ENCODE assay signal across 16 cellular contexts in genomic region chr9:135946392-135946994, GRCh38. TPM values are rescaled to one million over a fixed set of nuclear protein-coding genes. Genes with fewer than 3 reads are reported as not detected.
A peak's percentile ranks its signal among the peaks of the same experiment; 100 is the strongest.
DNase-seq lines count a peak whose midpoint lies in the region; ATAC-seq and TF ChIP-seq lines count a peak whose summit lies in the region.
"Had no signal": no experiment of that assay in that cellular context is flagged by ENCODE, and none has a peak within 500 bp of the region (broad histone marks: within the 10 kb centered on the region; RNA-seq: fewer than 3 reads in every experiment).

No MANE protein-coding gene starts in this region.

- peaks cover 62% of the 10 kb centered on the region in 2 experiments for H3K36me3 ChIP-seq in mesenchymal stem cell (ENCODE audit: control insufficient read depth in 1 of 2, insufficient read depth in 2 of 2, low read depth in 1 of 2, low read length in 2 of 2)
- peaks cover 3 to 69% of the 10 kb centered on the region in 2 donors for H3K36me3 ChIP-seq in gastrocnemius medialis

- peaks cover 38% of the 10 kb centered on the region for H3K79me1 ChIP-seq in mesenchymal stem cell (replicated peaks; ENCODE audit: low read length, poor library complexity, severe bottlenecking)

- no peak overlapping the region for H3K4ac ChIP-seq in mesenchymal stem cell (ENCODE audit: low read depth in 1 of 2, low read length in 2 of 2)

- H3K36me3 Mint-ChIP-seq in type B pancreatic cell, result peaks cover 35% of the 10 kb centered on the region

- in situ Hi-C loops in G401 (cut with HindIII; ENCODE audit: low sequenced_read_pairs) (no loop called here), gastrocnemius medialis (cut with MboI; ENCODE audit: low sequenced_read_pairs in 4 of 4) (no loop called here)

- H3K4me3 ChIP-seq in mesenchymal stem cell (ENCODE audit: insufficient read depth in 1 of 2, low read depth in 1 of 2, low read length in 2 of 2) (peak overlapping the region in 1 of 2 experiments; percentile 25), gastrocnemius medialis (no peak overlapping the region)
- H3K4me3 ChIP-seq: BLaER1, GM12878, GM23338 had no signal

- peak; percentile 36 for ATAC-seq in Right ventricle myocardium inferior
- ATAC-seq in left cardiac atrium, result no peak
- peak; percentile 64 to 68 for ATAC-seq in gastrocnemius medialis
- ATAC-seq: GM12878, GM23338 had no signal

- peak; percentile 50 for DNase-seq in Right ventricle myocardium inferior (ENCODE audit: missing footprints)
- DNase-seq in left cardiac atrium, result no peak
- peak; percentile 28 for DNase-seq in G401 (ENCODE audit: low spot score)
- DNase-seq in mesenchymal stem cell, result no peak
- peak; percentile 90 to 94 for DNase-seq in gastrocnemius medialis
- no peak for DNase-seq in type B pancreatic cell (ENCODE audit: extremely low spot score, unreplicated experiment)
- no peak for DNase-seq in hypothalamus (lab: John Stamatoyannopoulos, UW)
- no peak for DNase-seq in globus pallidus (ENCODE audit: low spot score)
- DNase-seq: AML-193, Calu3, DMS 273 treated with DMSO at 0.1 percent for 48 hours, H7 had no signal

- no peak for TF ChIP-seq CTCF in gastrocnemius medialis (IDR thresholded peaks at IDR 0.05 in 4 of 5, conservative IDR thresholded peaks at IDR 0.05 in 1 of 5)
- TF ChIP-seq CTCF in type B pancreatic cell (conservative IDR thresholded peaks at IDR 0.05), result no peak

- no peaks in the 10 kb centered on the region for H3K27me3 Mint-ChIP-seq in type B pancreatic cell

- H3K4me2 ChIP-seq in mesenchymal stem cell (ENCODE audit: low read length, poor library complexity, severe bottlenecking), result no peak overlapping the region
- H3K4me2 ChIP-seq: BLaER1, GM23338 had no signal

- H2BK120ac ChIP-seq in mesenchymal stem cell (ENCODE audit: low read depth, low read length), result no peak overlapping the region

- H2AK5ac ChIP-seq in mesenchymal stem cell (ENCODE audit: low read length, severe bottlenecking), result no peak overlapping the region

- H3K14ac ChIP-seq in mesenchymal stem cell (ENCODE audit: low read length in 2 of 2), result no peak overlapping the region

- H4K8ac ChIP-seq in mesenchymal stem cell (ENCODE audit: low read length), result no peak overlapping the region

- H3K9ac ChIP-seq in mesenchymal stem cell (ENCODE audit: low read length), result no peak overlapping the region

- H3K9me3 ChIP-seq in mesenchymal stem cell (ENCODE audit: control insufficient read depth, low read length) (no peaks in the 10 kb centered on the region), gastrocnemius medialis (no peaks in the 10 kb centered on the region)
- H3K9me3 ChIP-seq: BLaER1 had no signal

- H3K27ac Mint-ChIP-seq in type B pancreatic cell, result no peak overlapping the region
- H3K27ac Mint-ChIP-seq: GM23338 had no signal

- H2AFZ ChIP-seq in mesenchymal stem cell (ENCODE audit: low read depth, low read length), result no peak overlapping the region
- H2AFZ ChIP-seq: GM23338 had no signal

- H3K18ac ChIP-seq in mesenchymal stem cell (ENCODE audit: low read depth in 1 of 2, low read length in 2 of 2), result no peak overlapping the region

- H3K4me1 ChIP-seq in mesenchymal stem cell (ENCODE audit: control insufficient read depth, insufficient read depth, low read depth, low read length), result peaks cover 15% of the 10 kb centered on the region
- peaks cover 68 to 74% of the 10 kb centered on the region in 2 donors for H3K4me1 ChIP-seq in gastrocnemius medialis

- intact Hi-C loops in Right ventricle myocardium inferior (cut with DNase I), result loop anchor here (5.0 to 10.0 kb wide), 2 partner anchors 39 to 82 kb away; partner anchors contain the start of gene CAMSAP1
- intact Hi-C loops in left cardiac atrium (cut with DNase I), result no loop called here
- intact Hi-C loops in gastrocnemius medialis (cut with DNase I; ENCODE audit: low total_unique reads), result loop anchor here (2.0 kb wide), 1 partner anchor 20 kb away; no protein-coding TSS in a partner anchor

- H3K23ac ChIP-seq in mesenchymal stem cell (ENCODE audit: low read length in 2 of 2), result no peak overlapping the region

- no peak overlapping the region for H2BK12ac ChIP-seq in mesenchymal stem cell (ENCODE audit: low read length in 2 of 2)

- H3K4me3 Mint-ChIP-seq in type B pancreatic cell, result no peak overlapping the region
- H3K4me3 Mint-ChIP-seq: GM23338 had no signal

- no peak overlapping the region for H2BK15ac ChIP-seq in mesenchymal stem cell (ENCODE audit: low read depth, poor library complexity, severe bottlenecking)

- H3K27ac ChIP-seq in mesenchymal stem cell (ENCODE audit: low read length, poor library complexity, severe bottlenecking), result peak overlapping the region; percentile 16
- H3K27ac ChIP-seq in gastrocnemius medialis, result peak overlapping the region; percentile 97 to 100 (median 100)
- H3K27ac ChIP-seq: 22Rv1, BLaER1 had no signal

- WGBS in mesenchymal stem cell, result 96% methylated on average over 14 of the region's 14 CpGs

- no peaks in the 10 kb centered on the region for H3K9me3 Mint-ChIP-seq in type B pancreatic cell
- H3K9me3 Mint-ChIP-seq: GM23338 had no signal

- H2BK5ac ChIP-seq in mesenchymal stem cell (ENCODE audit: low read depth, low read length, poor library complexity, severe bottlenecking), result no peak overlapping the region

- peaks cover 6% of the 10 kb centered on the region for H3K4me1 Mint-ChIP-seq in type B pancreatic cell (ENCODE audit: unreplicated experiment)
- H3K4me1 Mint-ChIP-seq: GM23338 had no signal

- peak; percentile 45 to 56 for TF ChIP-seq POLR2A in gastrocnemius medialis (IDR thresholded peaks at IDR 0.05)

- H4K91ac ChIP-seq in mesenchymal stem cell (ENCODE audit: low read length), result no peak overlapping the region

- H3K27me3 ChIP-seq in mesenchymal stem cell (ENCODE audit: control insufficient read depth in 1 of 2, insufficient read depth in 1 of 2, low read length in 2 of 2) (no peaks in the 10 kb centered on the region), gastrocnemius medialis (no peaks in the 10 kb centered on the region)
- H3K27me3 ChIP-seq: BLaER1 had no signal

RNA-seq across cellular contexts. Expression of gene UBAC1, which starts 14.7 kb away (rescaled TPM):
- total RNA-seq in Right ventricle myocardium inferior (119 TPM), left cardiac atrium (10 to 100 TPM; 64.9 to 65.7 TPM), gastrocnemius medialis (100 to 1,000 TPM; 218 to 263 (median 248) TPM), type B pancreatic cell (ENCODE audit: low replicate concordance) (34.5 and 45.2 TPM in 2 replicates)
- total RNA-seq in G401 (2014; rRNA removed; shearing (Covaris generic)), result 93.7 and 104 TPM in 2 replicates
- polyA plus RNA-seq in mesenchymal stem cell (2013, experiment 1 of 2), result 28.9 TPM
- 28.1 TPM for polyA plus RNA-seq in mesenchymal stem cell (2013, experiment 2 of 2)

RNA-seq across cellular contexts. Expression of gene CAMSAP1, which starts 39.1 kb away (rescaled TPM):
- total RNA-seq in Right ventricle myocardium inferior, result 17.6 TPM
- 10 to 100 TPM; 17.2 to 17.6 TPM for total RNA-seq in left cardiac atrium
- total RNA-seq in G401 (2014; rRNA removed; shearing (Covaris generic)), result 18.1 and 19.7 TPM in 2 replicates
- polyA plus RNA-seq in mesenchymal stem cell (2013, experiment 1 of 2), result 14.3 TPM
- 16.0 TPM for polyA plus RNA-seq in mesenchymal stem cell (2013, experiment 2 of 2)
- total RNA-seq in gastrocnemius medialis, result 10 to 100 TPM; 54.8 to 94.9 (median 82.9) TPM
- total RNA-seq in type B pancreatic cell (ENCODE audit: low replicate concordance), result 33.9 and 58.2 TPM in 2 replicates

Comparison
In these comparisons a context has a peak if more than half of its experiments do, and no peak if none do; other contexts are left out.
1. ATAC-seq: peak in Right ventricle myocardium inferior (single experiment) and gastrocnemius medialis (2 of 2); none in left cardiac atrium (0 of 2).
2. DNase-seq: peak in Right ventricle myocardium inferior (single experiment), G401 (single experiment) and gastrocnemius medialis (2 of 2); none in left cardiac atrium (single experiment), mesenchymal stem cell (single experiment), type B pancreatic cell (single experiment), hypothalamus (0 of 51) and globus pallidus (single experiment).
3. intact Hi-C loops: an anchor here in Right ventricle myocardium inferior (5.0 to 10.0 kb wide) and gastrocnemius medialis (2.0 kb wide); none called in left cardiac atrium.